In the genomic region with DNA sequence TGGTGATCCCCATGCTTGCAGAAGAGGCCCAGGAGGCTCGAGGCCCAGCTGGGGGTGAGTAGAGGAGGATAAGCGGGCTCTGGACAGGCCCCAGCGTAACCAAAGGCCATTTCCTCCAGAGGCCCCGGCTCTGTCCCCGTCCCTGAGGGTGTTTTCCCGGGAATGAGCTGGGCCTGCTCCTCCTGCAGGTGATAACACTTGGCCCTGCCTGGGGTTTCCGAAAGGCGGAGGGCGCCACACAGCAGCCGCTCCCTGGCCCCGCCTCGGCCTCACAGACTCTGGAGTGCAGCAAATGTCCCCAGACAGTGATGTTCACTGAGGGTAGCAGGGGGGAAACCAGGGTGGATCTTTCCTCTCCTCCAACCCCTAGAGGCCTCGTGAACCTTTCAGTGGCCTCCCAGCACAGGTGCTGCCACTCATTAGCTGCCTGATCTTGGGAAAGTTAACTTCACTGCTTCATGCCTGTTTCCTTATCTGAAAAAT, we compare ENCODE assay signal across 7 cellular contexts. TPM values are rescaled to one million over a fixed set of nuclear protein-coding genes. Genes with fewer than 3 reads are reported as not detected.
DNase-seq lines count a peak whose midpoint lies in the region; ATAC-seq and TF ChIP-seq lines count a peak whose summit lies in the region.

No MANE protein-coding gene starts in this region.

- no peaks in the 10 kb centered on the region for H3K27me3 Mint-ChIP-seq in memory B cell

- H3K36me3 Mint-ChIP-seq in memory B cell = peaks cover 3% of the 10 kb centered on the region

- TF ChIP-seq CTCF in HL-60 (IDR thresholded peaks at IDR 0.05; ENCODE audit: insufficient read depth, low read length) = no peak

- peak; percentile 38 for ATAC-seq in GM21619 (IDR thresholded peaks at IDR 0.05; ENCODE audit: unreplicated experiment)
- ATAC-seq in memory B cell (ENCODE audit: low read depth) = peak; percentile 54
- ATAC-seq in left lobe of liver = no peak

- H3K4me3 ChIP-seq in HL-60 (replicated peaks; ENCODE audit: insufficient read depth, low read length) = no peak overlapping the region

- peaks cover 51% of the 10 kb centered on the region for H3K4me1 Mint-ChIP-seq in memory B cell

- no peaks in the 10 kb centered on the region for H3K9me3 Mint-ChIP-seq in memory B cell

- peak; percentile 23 for TF ChIP-seq POLR2A in GM18526 (IDR thresholded peaks at IDR 0.05; ENCODE audit: extremely low read depth, insufficient read length)

- DNase-seq in HL-60 (ENCODE audit: low read depth in 1 of 2, low spot score in 1 of 2) = peak in 1 of 2 experiments; percentile 39
- DNase-seq in memory B cell (ENCODE audit: low spot score in 2 of 2) = peak in 1 of 2 donors; percentile 41
- no peak for DNase-seq in left lobe of liver (ENCODE audit: low spot score)
- DNase-seq in mucosa of gallbladder (ENCODE audit: low spot score) = no peak
- no peak for DNase-seq in stimulated activated CD8-positive, alpha-beta memory T cell treated with anti-CD3 and anti-CD28 coated beads, Interleukin-4, amount 100 ng/mL, for 48 hours

- H3K27me3 ChIP-seq in HL-60 (ENCODE audit: insufficient read depth, poor library complexity, severe bottlenecking) = no peaks in the 10 kb centered on the region

- peak overlapping the region; percentile 89 for H3K27ac ChIP-seq in HL-60 (replicated peaks)

- H3K4me3 Mint-ChIP-seq in memory B cell = peak overlapping the region; percentile 91

- H3K27ac Mint-ChIP-seq in memory B cell = peak overlapping the region; percentile 92

RNA-seq across cellular contexts. Expression of a gene that starts 10.5 kb away (rescaled TPM):
- total RNA-seq in left lobe of liver (0.13 TPM), mucosa of gallbladder (104 TPM)

RNA-seq across cellular contexts. Expression of a gene that starts 46.7 kb away (rescaled TPM):
- 14.8 TPM for total RNA-seq in left lobe of liver
- 40.2 TPM for total RNA-seq in mucosa of gallbladder

RNA-seq across cellular contexts. Expression of a gene that starts 55.8 kb away (rescaled TPM):
- total RNA-seq in left lobe of liver (26.1 TPM), mucosa of gallbladder (24.1 TPM)

Comparison
In these comparisons a context has a peak if more than half of its experiments do, and no peak if none do; other contexts are left out.
1. RNA of a gene that starts 10.5 kb away (total RNA-seq): 104 TPM in mucosa of gallbladder (single experiment); 0.13 TPM in left lobe of liver (single experiment); every median in the first group is over 10 times any median in the second.